34 cellular contexts compared by ENCODE assay signal in genomic region chr11:109756951-109757350, GRCh38.
"Had no signal": no experiment of that assay in that cellular context is flagged by ENCODE, and none has a peak within 500 bp of the region (broad histone marks: within the 10 kb centered on the region; RNA-seq: fewer than 3 reads in every experiment).

No MANE protein-coding gene starts in this region.

- H3K27ac Mint-ChIP-seq: activated CD4-positive, alpha-beta memory T cell treated with anti-CD3 and anti-CD28 coated beads, Interleukin-2, amount 10 ng/mL, durations not matched to agents 7 days and 5 days; activated CD4-positive, alpha-beta T cell treated with anti-CD3 and anti-CD28 coated beads for 36 hours; activated CD4-positive, alpha-beta T cell treated with anti-CD3 and anti-CD28 coated beads, Interleukin-2, amount 10 ng/mL, durations not matched to agents 7 days and 5 days; activated CD8-positive, alpha-beta memory T cell treated with anti-CD3 and anti-CD28 coated beads, Interleukin-2, amount 10 ng/mL, durations not matched to agents 7 days and 5 days; activated CD8-positive, alpha-beta T cell treated with anti-CD3 and anti-CD28 coated beads, Interleukin-2, amount 10 ng/mL, durations not matched to agents 7 days and 5 days; activated naive CD4-positive, alpha-beta T cell treated with anti-CD3 and anti-CD28 coated beads, Interleukin-2, amount 10 ng/mL, durations not matched to agents 7 days and 5 days; activated naive CD4-positive, alpha-beta T cell treated with anti-CD3 and anti-CD28 coated beads, Interleukin-2, amount 50 U/mL, for 24 hours; activated naive CD8-positive, alpha-beta T cell; activated naive CD8-positive, alpha-beta T cell treated with anti-CD3 and anti-CD28 coated beads, Interleukin-2, amount 10 ng/mL, durations not matched to agents 7 days and 5 days; activated naive CD8-positive, alpha-beta T cell treated with anti-CD3 and anti-CD28 coated beads, Interleukin-2, amount 50 U/mL, for 24 hours; activated T-cell treated with anti-CD3 and anti-CD28 coated beads, Interleukin-2, amount 50 U/mL, for 24 hours; activated T-helper 2 cell treated with anti-CD3 and anti-CD28 coated beads, Interferon-gamma antibody, Interleukin-2, Interleukin-4, amounts not matched to agents 10 μg/mL and 5 μg/mL and 100 μg/mL, durations not matched to agents 14 hours and 24 hours and 36 hours; brain; T-helper 1 cell treated with Interleukin-12 subunit alpha and Interleukin-12 subunit beta and Interleukin-4 antibody, amounts not matched to agents 30 μg/mL and 1 μg/mL, for 36 hours; T-helper 2 cell treated with Interferon-gamma antibody and Interleukin-4, amounts not matched to agents 5 μg/mL and 100 μg/mL, for 36 hours had no signal

- FAIRE-seq: bronchial epithelial cell, TTC549 had no signal

- H3K36me3 Mint-ChIP-seq: activated CD8-positive, alpha-beta memory T cell treated with anti-CD3 and anti-CD28 coated beads, Interleukin-2, amount 10 ng/mL, durations not matched to agents 7 days and 5 days; activated naive CD4-positive, alpha-beta T cell treated with anti-CD3 and anti-CD28 coated beads, Interleukin-2, amount 10 ng/mL, durations not matched to agents 7 days and 5 days; activated naive CD4-positive, alpha-beta T cell treated with anti-CD3 and anti-CD28 coated beads, Interleukin-2, amount 50 U/mL, for 24 hours; activated naive CD8-positive, alpha-beta T cell; activated naive CD8-positive, alpha-beta T cell treated with anti-CD3 and anti-CD28 coated beads, Interleukin-2, amount 10 ng/mL, durations not matched to agents 7 days and 5 days; brain had no signal

- H3K27me3 Mint-ChIP-seq: activated CD4-positive, alpha-beta memory T cell treated with anti-CD3 and anti-CD28 coated beads, Interleukin-2, amount 10 ng/mL, durations not matched to agents 7 days and 5 days; activated CD4-positive, alpha-beta T cell treated with anti-CD3 and anti-CD28 coated beads for 36 hours; activated CD4-positive, alpha-beta T cell treated with anti-CD3 and anti-CD28 coated beads, Interleukin-2, amount 10 ng/mL, durations not matched to agents 7 days and 5 days; activated CD8-positive, alpha-beta memory T cell treated with anti-CD3 and anti-CD28 coated beads, Interleukin-2, amount 10 ng/mL, durations not matched to agents 7 days and 5 days; activated naive CD4-positive, alpha-beta T cell treated with anti-CD3 and anti-CD28 coated beads, Interleukin-2, amount 10 ng/mL, durations not matched to agents 7 days and 5 days; activated naive CD4-positive, alpha-beta T cell treated with anti-CD3 and anti-CD28 coated beads, Interleukin-2, amount 50 U/mL, for 24 hours; activated naive CD8-positive, alpha-beta T cell; activated naive CD8-positive, alpha-beta T cell treated with anti-CD3 and anti-CD28 coated beads, Interleukin-2, amount 10 ng/mL, durations not matched to agents 7 days and 5 days; activated T-cell treated with anti-CD3 and anti-CD28 coated beads, Interleukin-2, amount 50 U/mL, for 24 hours; brain; central memory CD8-positive, alpha-beta T cell had no signal

- DNase-seq: activated CD4-positive, alpha-beta memory T cell treated with anti-CD3 and anti-CD28 coated beads, Interleukin-2, amount 10 ng/mL, durations not matched to agents 7 days and 5 days; activated CD4-positive, alpha-beta T cell treated with anti-CD3 and anti-CD28 coated beads for 1 hour; activated CD4-positive, alpha-beta T cell treated with anti-CD3 and anti-CD28 coated beads for 36 hours; activated CD4-positive, alpha-beta T cell treated with anti-CD3 and anti-CD28 coated beads for 48 hours; activated CD4-positive, alpha-beta T cell treated with anti-CD3 and anti-CD28 coated beads, Interleukin-2, amount 10 ng/mL, durations not matched to agents 7 days and 5 days; activated CD4-positive, alpha-beta T cell treated with anti-CD3 and anti-CD28 coated beads, Interleukin-2, amount 50 U/mL, for 48 hours; activated CD4-positive, CD25-positive, alpha-beta regulatory T cell; activated CD8-positive, alpha-beta memory T cell treated with anti-CD3 and anti-CD28 coated beads for 24 hours; activated CD8-positive, alpha-beta memory T cell treated with anti-CD3 and anti-CD28 coated beads, Interleukin-2, amount 10 ng/mL, durations not matched to agents 7 days and 5 days; activated CD8-positive, alpha-beta memory T cell treated with anti-CD3 and anti-CD28 coated beads, Interleukin-2, amount 50 U/mL, for 48 hours; activated CD8-positive, alpha-beta T cell treated with anti-CD3 and anti-CD28 coated beads, Interleukin-2, amount 10 ng/mL, durations not matched to agents 7 days and 5 days; activated effector memory CD4-positive, alpha-beta T cell treated with Interleukin-2 at 50 U/mL for 16 hours; activated gamma-delta T cell; activated naive CD4-positive, alpha-beta T cell treated with anti-CD3 and anti-CD28 coated beads, Interleukin-2, amount 10 ng/mL, durations not matched to agents 7 days and 5 days; activated naive CD4-positive, alpha-beta T cell treated with Interleukin-2 at 50 U/mL for 16 hours; activated naive CD8-positive, alpha-beta T cell treated with anti-CD3 and anti-CD28 coated beads, Interleukin-2, amount 10 ng/mL, durations not matched to agents 7 days and 5 days; activated naive CD8-positive, alpha-beta T cell treated with anti-CD3 and anti-CD28 coated beads, Interleukin-2, amount 50 U/mL, for 24 hours; activated T-cell treated with anti-CD3 and anti-CD28 coated beads, Interleukin-2, amount 50 U/mL, for 24 hours; activated T-cell treated with anti-CD3 and anti-CD28 coated beads, Interleukin-2, amount 50 U/mL, for 48 hours; caudate nucleus; cerebellar nuclear complex; T-helper 1 cell; T-helper 2 cell; T-helper 9 cell had no signal

- H3K4me1 Mint-ChIP-seq: activated CD4-positive, alpha-beta memory T cell treated with anti-CD3 and anti-CD28 coated beads, Interleukin-2, amount 10 ng/mL, durations not matched to agents 7 days and 5 days; activated CD4-positive, alpha-beta T cell treated with anti-CD3 and anti-CD28 coated beads for 36 hours; activated CD4-positive, alpha-beta T cell treated with anti-CD3 and anti-CD28 coated beads, Interleukin-2, amount 10 ng/mL, durations not matched to agents 7 days and 5 days; activated CD8-positive, alpha-beta memory T cell treated with anti-CD3 and anti-CD28 coated beads, Interleukin-2, amount 10 ng/mL, durations not matched to agents 7 days and 5 days; activated naive CD4-positive, alpha-beta T cell treated with anti-CD3 and anti-CD28 coated beads, Interleukin-2, amount 10 ng/mL, durations not matched to agents 7 days and 5 days; activated naive CD4-positive, alpha-beta T cell treated with anti-CD3 and anti-CD28 coated beads, Interleukin-2, amount 50 U/mL, for 24 hours; activated naive CD8-positive, alpha-beta T cell treated with anti-CD3 and anti-CD28 coated beads, Interleukin-2, amount 10 ng/mL, durations not matched to agents 7 days and 5 days; activated naive CD8-positive, alpha-beta T cell treated with anti-CD3 and anti-CD28 coated beads, Interleukin-2, amount 50 U/mL, for 24 hours; central memory CD8-positive, alpha-beta T cell had no signal

- ATAC-seq: activated CD4-positive, alpha-beta T cell treated with anti-CD3 and anti-CD28 coated beads for 36 hours; activated CD4-positive, CD25-positive, alpha-beta regulatory T cell treated with anti-CD3 and anti-CD28 coated beads, Interleukin-2, amount 50 U/mL, for 24 hours; activated CD8-positive, alpha-beta memory T cell treated with anti-CD3 and anti-CD28 coated beads, Interleukin-2, amount 10 ng/mL, durations not matched to agents 7 days and 5 days; activated CD8-positive, alpha-beta T cell treated with anti-CD3 and anti-CD28 coated beads, Interleukin-2, amount 10 ng/mL, durations not matched to agents 7 days and 5 days; activated naive CD8-positive, alpha-beta T cell treated with anti-CD3 and anti-CD28 coated beads, Interleukin-2, amount 50 U/mL, for 24 hours had no signal

- H3K4me3 Mint-ChIP-seq: activated CD4-positive, alpha-beta memory T cell treated with anti-CD3 and anti-CD28 coated beads, Interleukin-2, amount 10 ng/mL, durations not matched to agents 7 days and 5 days; activated CD4-positive, alpha-beta T cell treated with anti-CD3 and anti-CD28 coated beads for 36 hours; activated CD4-positive, alpha-beta T cell treated with anti-CD3 and anti-CD28 coated beads, Interleukin-2, amount 10 ng/mL, durations not matched to agents 7 days and 5 days; activated CD8-positive, alpha-beta memory T cell treated with anti-CD3 and anti-CD28 coated beads, Interleukin-2, amount 10 ng/mL, durations not matched to agents 7 days and 5 days; activated CD8-positive, alpha-beta T cell treated with anti-CD3 and anti-CD28 coated beads, Interleukin-2, amount 10 ng/mL, durations not matched to agents 7 days and 5 days; activated naive CD4-positive, alpha-beta T cell treated with anti-CD3 and anti-CD28 coated beads, Interleukin-2, amount 10 ng/mL, durations not matched to agents 7 days and 5 days; activated naive CD4-positive, alpha-beta T cell treated with anti-CD3 and anti-CD28 coated beads, Interleukin-2, amount 50 U/mL, for 24 hours; activated naive CD8-positive, alpha-beta T cell; activated naive CD8-positive, alpha-beta T cell treated with anti-CD3 and anti-CD28 coated beads, Interleukin-2, amount 10 ng/mL, durations not matched to agents 7 days and 5 days; activated naive CD8-positive, alpha-beta T cell treated with anti-CD3 and anti-CD28 coated beads, Interleukin-2, amount 50 U/mL, for 24 hours; activated T-cell treated with anti-CD3 and anti-CD28 coated beads, Interleukin-2, amount 50 U/mL, for 24 hours; brain; central memory CD8-positive, alpha-beta T cell; T-helper 1 cell treated with Interleukin-12 subunit alpha and Interleukin-12 subunit beta and Interleukin-4 antibody, amounts not matched to agents 30 μg/mL and 1 μg/mL, for 36 hours; T-helper 2 cell treated with Interferon-gamma antibody and Interleukin-4, amounts not matched to agents 5 μg/mL and 100 μg/mL, for 36 hours had no signal

- H3K9me3 Mint-ChIP-seq: activated naive CD4-positive, alpha-beta T cell treated with anti-CD3 and anti-CD28 coated beads, Interleukin-2, amount 50 U/mL, for 24 hours; activated naive CD8-positive, alpha-beta T cell treated with anti-CD3 and anti-CD28 coated beads, Interleukin-2, amount 50 U/mL, for 24 hours; activated T-helper 2 cell treated with anti-CD3 and anti-CD28 coated beads, Interferon-gamma antibody, Interleukin-2, Interleukin-4, amounts not matched to agents 10 μg/mL and 5 μg/mL and 100 μg/mL, durations not matched to agents 14 hours and 24 hours and 36 hours; T-helper 2 cell treated with Interferon-gamma antibody and Interleukin-4, amounts not matched to agents 5 μg/mL and 100 μg/mL, for 36 hours had no signal
